In the genomic region with DNA sequence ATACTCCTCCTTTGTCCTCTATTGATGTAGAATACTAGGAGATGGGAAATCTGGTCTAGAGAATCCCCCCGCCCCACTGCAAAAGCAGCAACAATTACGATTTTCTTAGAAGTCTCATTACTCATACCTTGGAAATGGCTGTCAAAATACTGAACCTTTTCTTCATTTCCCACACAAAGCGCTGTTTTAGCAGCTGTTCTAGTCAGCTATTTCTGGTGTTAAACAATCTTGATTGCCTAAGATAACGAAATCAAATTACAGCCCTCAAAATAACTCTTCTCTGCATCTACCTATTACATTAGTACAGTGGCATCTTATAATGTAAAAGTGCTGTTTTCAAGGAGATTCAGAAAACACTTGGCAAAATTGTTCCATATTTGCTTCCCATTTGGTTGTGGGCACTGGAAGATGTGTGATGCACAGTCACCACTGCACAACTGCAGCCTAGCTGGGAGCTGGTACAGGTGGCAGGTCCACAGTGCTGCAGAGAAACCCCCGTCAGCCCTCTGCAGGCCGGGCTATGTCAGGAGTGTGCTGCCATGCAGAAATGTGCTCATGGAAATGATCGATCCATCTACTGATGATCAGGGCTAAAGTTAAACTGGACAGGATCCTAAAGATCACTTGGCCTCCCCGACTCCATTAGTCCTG, we compare ENCODE assay signal across 1 cellular context.
TF ChIP-seq lines count a peak whose summit lies in the region.

No MANE protein-coding gene starts in this region.

TF ChIP-seq in WTC11, 78 proteins besides CTCF, POLR2A, EP300 and RAD21 (continued from another document):
- no peak for TF ChIP-seq ZNF532 (CRISPR knock-in tag; IDR thresholded peaks at IDR 0.05; ENCODE audit: borderline replicate concordance)
- no peak for TF ChIP-seq IRF2 (CRISPR knock-in tag; IDR thresholded peaks at IDR 0.05; ENCODE audit: borderline replicate concordance, low read depth)
- TF ChIP-seq ZNF423 (CRISPR knock-in tag; IDR thresholded peaks at IDR 0.05): no peak
- no peak for TF ChIP-seq SMAD3 (CRISPR knock-in tag; IDR thresholded peaks at IDR 0.05; ENCODE audit: borderline replicate concordance)
- TF ChIP-seq NFATC4 (CRISPR knock-in tag; IDR thresholded peaks at IDR 0.05): no peak
- TF ChIP-seq ZNF281 (CRISPR knock-in tag; IDR thresholded peaks at IDR 0.05): no peak
- TF ChIP-seq ZNF671 (CRISPR knock-in tag; IDR thresholded peaks at IDR 0.05): no peak
- TF ChIP-seq MYBL2 (CRISPR knock-in tag; IDR thresholded peaks at IDR 0.05): no peak
